10 cellular contexts compared by ENCODE assay signal in the genomic region with DNA sequence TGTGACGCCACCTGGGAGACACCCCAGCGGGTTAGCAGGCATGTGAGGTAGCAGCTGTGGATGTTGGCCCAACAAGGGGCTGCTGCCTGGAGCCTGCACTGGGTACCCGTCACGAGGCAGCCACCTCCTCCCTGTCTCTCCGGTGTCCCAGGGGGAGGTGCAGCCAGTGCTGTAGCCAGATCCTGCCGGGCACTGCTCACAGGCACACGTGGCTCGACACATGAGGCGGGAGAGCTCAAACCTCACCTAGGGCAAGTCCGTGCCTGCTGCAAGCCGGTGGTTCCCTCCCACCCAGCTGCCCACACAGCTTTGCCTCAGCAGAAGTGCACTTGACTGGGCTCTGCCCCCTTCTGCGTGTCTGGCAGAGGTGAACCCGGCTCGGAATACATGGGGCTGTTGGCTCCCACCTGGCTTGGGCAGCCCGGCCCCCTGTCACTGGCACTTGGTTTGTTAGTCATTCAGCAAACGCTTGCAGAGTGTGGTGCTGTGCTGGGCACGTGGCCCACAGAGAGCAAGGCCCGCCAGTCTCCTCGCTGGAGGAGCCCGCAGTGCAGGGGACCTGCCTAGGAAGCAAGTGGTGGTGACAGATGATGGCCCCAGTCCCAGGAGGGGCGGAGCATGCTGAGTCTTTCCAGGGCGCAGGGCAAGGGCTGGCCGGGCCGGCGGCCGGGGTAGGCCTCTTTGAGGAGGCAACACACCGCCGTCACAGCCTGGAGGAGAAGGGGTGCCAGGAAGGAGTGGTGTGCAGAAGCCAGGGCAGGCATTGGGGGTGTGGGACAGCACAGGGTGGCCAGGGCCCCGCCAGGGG. TPM values are rescaled to one million over a fixed set of nuclear protein-coding genes. Genes with fewer than 3 reads are reported as not detected.
DNase-seq lines count a peak whose midpoint lies in the region; ATAC-seq lines count a peak whose summit lies in the region.
"Had no signal": no experiment of that assay in that cellular context is flagged by ENCODE, and none has a peak within 500 bp of the region (broad histone marks: within the 10 kb centered on the region; RNA-seq: fewer than 3 reads in every experiment).

No MANE protein-coding gene starts in this region.

- H3K4me1 ChIP-seq in Karpas-422 (ENCODE audit: low read length) = peaks cover 3% of the 10 kb centered on the region; the same call in 1 of the 2 replicates
- H3K4me1 ChIP-seq: HAP-1 had no signal

- H3K4me2 ChIP-seq in Karpas-422 (ENCODE audit: low read depth, low read length, poor library complexity, severe bottlenecking) = no peak overlapping the region

- no peak overlapping the region for H3K27ac ChIP-seq in Karpas-422 (ENCODE audit: low read length)

- H3K4me3 ChIP-seq in Karpas-422 (ENCODE audit: low read length) = no peak overlapping the region
- H3K4me3 ChIP-seq: HAP-1 had no signal

- ATAC-seq in GM21529 (IDR thresholded peaks at IDR 0.05; ENCODE audit: unreplicated experiment) (no peak), GM21737 (IDR thresholded peaks at IDR 0.05; ENCODE audit: unreplicated experiment) (no peak)

- no peaks in the 10 kb centered on the region for H4K20me1 ChIP-seq in Karpas-422 (ENCODE audit: insufficient read depth, low read depth, low read length)

- no peaks in the 10 kb centered on the region for H3K36me3 ChIP-seq in Karpas-422 (ENCODE audit: insufficient read depth, low read length)
- H3K36me3 ChIP-seq: HAP-1 had no signal

- H3K27me3 ChIP-seq in Karpas-422 (ENCODE audit: low read length) = no peaks in the 10 kb centered on the region

- DNase-seq in NCI-H1694 (lab: John Stamatoyannopoulos, UW) = peak; percentile 93
- peak in 39 of 56 donors; percentile 15 to 79 (median 49) for DNase-seq in amygdala (lab: John Stamatoyannopoulos, UW)
- peak; percentile 29 for DNase-seq in kidney tubule cell (ENCODE audit: low spot score)
- DNase-seq in ureter (ENCODE audit: low spot score) = peak; percentile 90
- no peak for DNase-seq in SW 1271 (lab: John Stamatoyannopoulos, UW)
- no peak for DNase-seq in Karpas-422
- DNase-seq: T-helper 2 cell had no signal

- no peaks in the 10 kb centered on the region for H3K9me2 ChIP-seq in Karpas-422 (replicated peaks; ENCODE audit: insufficient read depth, low read length)

- no peaks in the 10 kb centered on the region for H3K9me3 ChIP-seq in Karpas-422 (ENCODE audit: low read length)
- H3K9me3 ChIP-seq: HAP-1 had no signal

- H3K79me2 ChIP-seq in Karpas-422 (ENCODE audit: low read length) = no peaks in the 10 kb centered on the region

- H2AFZ ChIP-seq in Karpas-422 (ENCODE audit: low read length) = no peak overlapping the region

- no peak overlapping the region for H3K9ac ChIP-seq in Karpas-422 (ENCODE audit: low read length)

RNA-seq across cellular contexts. Expression of gene SH3TC1, which starts 10.1 kb away (rescaled TPM):
- total RNA-seq in ureter = 87.0 TPM
- total RNA-seq in Karpas-422 (2014; rRNA removed; shearing (Covaris generic); ENCODE audit: low replicate concordance) = 1.7 and 6.9 TPM in 2 replicates

RNA-seq across cellular contexts. Expression of gene ABLIM2, which starts 30.3 kb away (rescaled TPM):
- total RNA-seq in ureter = 8.5 TPM
- total RNA-seq in Karpas-422 (2014; rRNA removed; shearing (Covaris generic); ENCODE audit: low replicate concordance) = not detected in 2 replicates

Comparison
In these comparisons a context has a peak if more than half of its experiments do, and no peak if none do; other contexts are left out.
1. DNase-seq: peak in NCI-H1694 (single experiment), amygdala (39 of 56), kidney tubule cell (single experiment) and ureter (single experiment); none in SW 1271 (0 of 2) and Karpas-422 (single experiment).
2. RNA of gene SH3TC1, which starts 10.1 kb away (total RNA-seq): 87.0 TPM in ureter (single experiment); 1.7 to 6.9 TPM in Karpas-422; every median in the first group is over 10 times any median in the second.